In genomic region chr13:27076411-27076810, GRCh38 we compare ENCODE assay signal across 27 cellular contexts.
DNase-seq lines count a peak whose midpoint lies in the region; ATAC-seq, FAIRE-seq and TF ChIP-seq lines count a peak whose summit lies in the region.
"Had no signal": no experiment of that assay in that cellular context is flagged by ENCODE, and none has a peak within 500 bp of the region (broad histone marks: within the 10 kb centered on the region; RNA-seq: fewer than 3 reads in every experiment).

No MANE protein-coding gene starts in this region.

- DNase-seq in NCI-H1092 treated with DMSO at 0.1 percent for 48 hours (lab: John Stamatoyannopoulos, UW) = peak; percentile 10
- DNase-seq in NCI-H1092 (lab: John Stamatoyannopoulos, UW) = no peak
- DNase-seq in NCI-H1930 (lab: John Stamatoyannopoulos, UW) = peak; percentile 20 to 51
- no peak for DNase-seq in omental fat pad (ENCODE audit: low spot score)
- no peak for DNase-seq in GM19239 (ENCODE audit: insufficient read length, low spot score)
- no peak for DNase-seq in erythroblast (lab: John Stamatoyannopoulos, UW)
- DNase-seq: 8988T; activated CD4-positive, alpha-beta T cell treated with anti-CD3 and anti-CD28 coated beads for 48 hours; activated naive CD8-positive, alpha-beta T cell treated with anti-CD3 and anti-CD28 coated beads for 36 hours; Caco-2; dermis blood vessel endothelial cell; EL; gastrocnemius medialis; hypothalamus; islet precursor cell; lower lobe of right lung; NCI-H1694; NK-92 treated with Interleukin-12 subunit alpha and Interleukin-12 subunit beta, amount 100 ng/mL, for 24 hours; SJCRH30; upper lobe of left lung had no signal

- ATAC-seq in omental fat pad (ENCODE audit: low FRiP score) (peak; percentile 13), GM19324 (IDR thresholded peaks at IDR 0.05; ENCODE audit: low FRiP score, unreplicated experiment) (no peak)
- ATAC-seq: gastrocnemius medialis, lower lobe of right lung, Panc1 had no signal

- peaks cover 54% of the 10 kb centered on the region for H3K36me3 Mint-ChIP-seq in brain

- TF ChIP-seq CTCF in brain (conservative IDR thresholded peaks at IDR 0.05) = no peak
- TF ChIP-seq CTCF in omental fat pad (IDR thresholded peaks at IDR 0.05) = no peak

- no peaks in the 10 kb centered on the region for H3K9me3 Mint-ChIP-seq in brain
- H3K9me3 Mint-ChIP-seq: activated naive CD8-positive, alpha-beta T cell treated with anti-CD3 and anti-CD28 coated beads for 36 hours; activated T-helper 2 cell treated with anti-CD3 and anti-CD28 coated beads, Interferon-gamma antibody, Interleukin-2, Interleukin-4, amounts not matched to agents 10 μg/mL and 5 μg/mL and 100 μg/mL, durations not matched to agents 14 hours and 24 hours and 36 hours; T-helper 1 cell treated with Interleukin-12 subunit alpha and Interleukin-12 subunit beta and Interleukin-4 antibody, amounts not matched to agents 30 μg/mL and 1 μg/mL, for 36 hours had no signal

- FAIRE-seq in GM19239 (lab: Jason Lieb, UNC) = no peak
- FAIRE-seq: endothelial cell of umbilical vein, GM18507 had no signal

- H3K4me1 Mint-ChIP-seq in brain = peaks cover 25% of the 10 kb centered on the region

- H3K27ac Mint-ChIP-seq in brain = peak overlapping the region in 3 of 5 experiments; percentile 23 to 95 (median 51)
- H3K27ac Mint-ChIP-seq: activated naive CD8-positive, alpha-beta T cell treated with anti-CD3 and anti-CD28 coated beads for 36 hours; activated T-helper 2 cell treated with anti-CD3 and anti-CD28 coated beads, Interferon-gamma antibody, Interleukin-2, Interleukin-4, amounts not matched to agents 10 μg/mL and 5 μg/mL and 100 μg/mL, durations not matched to agents 14 hours and 24 hours and 36 hours; T-helper 1 cell treated with Interleukin-12 subunit alpha and Interleukin-12 subunit beta and Interleukin-4 antibody, amounts not matched to agents 30 μg/mL and 1 μg/mL, for 36 hours had no signal

- H3K27me3 Mint-ChIP-seq in brain = no peaks in the 10 kb centered on the region
- H3K27me3 Mint-ChIP-seq: activated naive CD8-positive, alpha-beta T cell treated with anti-CD3 and anti-CD28 coated beads for 36 hours had no signal

- TF ChIP-seq POLR2A in erythroblast (IDR thresholded peaks at IDR 0.05; ENCODE audit: low read length) = no peak

- no peak overlapping the region for H3K4me3 Mint-ChIP-seq in brain
- H3K4me3 Mint-ChIP-seq: activated naive CD8-positive, alpha-beta T cell treated with anti-CD3 and anti-CD28 coated beads for 36 hours; T-helper 1 cell treated with Interleukin-12 subunit alpha and Interleukin-12 subunit beta and Interleukin-4 antibody, amounts not matched to agents 30 μg/mL and 1 μg/mL, for 36 hours had no signal

Comparison
In these comparisons a context has a peak if more than half of its experiments do, and no peak if none do; other contexts are left out.
1. DNase-seq: peak in NCI-H1092 treated with DMSO at 0.1 percent for 48 hours (single experiment) and NCI-H1930 (2 of 2); none in NCI-H1092 (single experiment), omental fat pad (single experiment), GM19239 (single experiment) and erythroblast (0 of 2).